8 cellular contexts compared by ENCODE assay signal in genomic region chr14:76644875-76645518, GRCh38.
DNase-seq lines count a peak whose midpoint lies in the region; ATAC-seq, FAIRE-seq and TF ChIP-seq lines count a peak whose summit lies in the region.

No MANE protein-coding gene starts in this region.

- intact Hi-C loops in heart left ventricle (cut with DNase I) (loop anchor here (1.0 to 10.0 kb wide), 5 partner anchors 188 to 930 kb away; no protein-coding TSS in a partner anchor), cardiac septum (cut with DNase I) (loop anchor here (2.0 to 10.0 kb wide), 2 partner anchors 188 to 590 kb away; no protein-coding TSS in a partner anchor), adrenal gland (cut with DNase I) (loop anchor here in 1 of 2 donors (5.0 to 10.0 kb wide), 2 partner anchors 188 to 590 kb away; no protein-coding TSS in a partner anchor), gastrocnemius medialis (cut with DNase I; ENCODE audit: low total_unique reads) (loop anchor here (5.0 kb wide), 1 partner anchor 188 kb away; no protein-coding TSS in a partner anchor)

- peak; percentile 56 for FAIRE-seq in keratinocyte (lab: Jason Lieb, UNC)

- H4K20me1 ChIP-seq in keratinocyte (ENCODE audit: control insufficient read depth, extremely low read depth, insufficient read depth, low read length) = no peaks in the 10 kb centered on the region

- no peaks in the 10 kb centered on the region for H3K79me2 ChIP-seq in keratinocyte (ENCODE audit: control insufficient read depth, insufficient read depth, low read length)

- dilution Hi-C loops in keratinocyte (cut with MboI; ENCODE audit: extremely low pct_ligation_motif_present, low sequenced_read_pairs) = no loop called here

- H3K9me3 ChIP-seq in heart left ventricle = no peaks in the 10 kb centered on the region
- H3K9me3 ChIP-seq in adrenal gland (replicated peaks in 1 of 3) = no peaks in the 10 kb centered on the region
- H3K9me3 ChIP-seq in keratinocyte (ENCODE audit: control insufficient read depth, low read depth, low read length) = no peaks in the 10 kb centered on the region
- H3K9me3 ChIP-seq in gastrocnemius medialis = no peaks in the 10 kb centered on the region

- in situ Hi-C loops in gastrocnemius medialis (cut with MboI; ENCODE audit: low sequenced_read_pairs in 4 of 4) = loop anchor here (10.0 to 25.0 kb wide), 3 partner anchors 190 to 608 kb away; no protein-coding TSS in a partner anchor

- H3K9me1 ChIP-seq in keratinocyte (ENCODE audit: control insufficient read depth, extremely low read depth, insufficient read depth, low read length) = no peaks in the 10 kb centered on the region

- H3K9ac ChIP-seq in keratinocyte (ENCODE audit: control insufficient read depth, extremely low read depth, insufficient read depth, low read length) = no peak overlapping the region

- H3K4me3 ChIP-seq in heart left ventricle (no peak overlapping the region), adrenal gland (no peak overlapping the region), keratinocyte (ENCODE audit: control insufficient read depth in 2 of 3, extremely low read depth in 1 of 3, insufficient read depth in 2 of 3, low read depth in 1 of 3, low read length in 3 of 3) (no peak overlapping the region), gastrocnemius medialis (no peak overlapping the region)

- DNase-seq in heart left ventricle = peak in 3 of 5 donors; percentile 13 to 45 (median 30)
- no peak for DNase-seq in cardiac septum (ENCODE audit: low spot score)
- DNase-seq in NCI-H1092 treated with DMSO at 0.1 percent for 48 hours (lab: John Stamatoyannopoulos, UW) = peak; percentile 30
- DNase-seq in adrenal gland = peak in 4 of 7 donors; percentile 14 to 21 (median 18)
- no peak for DNase-seq in keratinocyte (ENCODE audit: low read depth, low spot score)
- DNase-seq in activated gamma-delta T cell treated with Interleukin-2 at 50 U/mL for 16 hours = no peak
- DNase-seq in gastrocnemius medialis = no peak

- H2AFZ ChIP-seq in keratinocyte (ENCODE audit: control insufficient read depth, low read length) = no peak overlapping the region

- WGBS in heart left ventricle, 4 donors = 18 to 34% (median 26%) methylated on average over 12 of the region's 12 CpGs
- 15 to 24% (median 21%) methylated on average over 10 to 12 of the region's 12 CpGs for WGBS in adrenal gland, 4 donors

- ATAC-seq in heart left ventricle = peak; percentile 37 to 65 (median 60)
- no peak for ATAC-seq in gastrocnemius medialis
- ATAC-seq in HG02610 (IDR thresholded peaks at IDR 0.05; ENCODE audit: unreplicated experiment) = no peak

- peak in 11 of 12 donors; percentile 36 to 66 (median 55) for TF ChIP-seq CTCF in heart left ventricle (IDR thresholded peaks at IDR 0.05)
- TF ChIP-seq CTCF in adrenal gland (IDR thresholded peaks at IDR 0.05) = peak in 4 of 6 experiments; percentile 29 to 40 (median 36)
- TF ChIP-seq CTCF in keratinocyte (optimal IDR thresholded peaks at IDR 0.05 in 1 of 3, IDR thresholded peaks at IDR 0.05 in 1 of 3, conservative IDR thresholded peaks at IDR 0.05 in 1 of 3; ENCODE audit: extremely low read depth in 1 of 3, insufficient read depth in 2 of 3, low read length in 3 of 3) = peak; percentile 78 to 94 (median 78)
- TF ChIP-seq CTCF in gastrocnemius medialis (IDR thresholded peaks at IDR 0.05 in 4 of 5, conservative IDR thresholded peaks at IDR 0.05 in 1 of 5) = peak in 1 of 5 experiments; percentile 17

- H3K27me3 ChIP-seq in heart left ventricle (no peaks in the 10 kb centered on the region), adrenal gland (peaks cover 3% of the 10 kb centered on the region), keratinocyte (ENCODE audit: control insufficient read depth, extremely low read depth, insufficient read depth, low read length) (no peaks in the 10 kb centered on the region), gastrocnemius medialis (no peaks in the 10 kb centered on the region)

- H3K27ac ChIP-seq in heart left ventricle (no peak overlapping the region), adrenal gland (no peak overlapping the region), keratinocyte (ENCODE audit: control insufficient read depth, insufficient read depth, low read length) (no peak overlapping the region), gastrocnemius medialis (no peak overlapping the region)

- H3K4me1 ChIP-seq in heart left ventricle (peaks cover 0 to 6% (median 0%) of the 10 kb centered on the region in 12 donors), adrenal gland (replicated peaks in 1 of 2) (no peaks in the 10 kb centered on the region), keratinocyte (ENCODE audit: control insufficient read depth, extremely low read depth, insufficient read depth, low read length) (no peaks in the 10 kb centered on the region), gastrocnemius medialis (peaks cover 0 to 2% of the 10 kb centered on the region in 2 donors)

- no peak overlapping the region for H3K4me2 ChIP-seq in keratinocyte (ENCODE audit: control insufficient read depth, extremely low read depth, insufficient read depth, low read depth, low read length)

- TF ChIP-seq POLR2A in heart left ventricle (IDR thresholded peaks at IDR 0.05) (no peak), adrenal gland (IDR thresholded peaks at IDR 0.05) (no peak), gastrocnemius medialis (IDR thresholded peaks at IDR 0.05) (no peak)

- H3K36me3 ChIP-seq in heart left ventricle (no peaks in the 10 kb centered on the region), adrenal gland (replicated peaks in 1 of 2) (no peaks in the 10 kb centered on the region), keratinocyte (ENCODE audit: control insufficient read depth in 2 of 2, extremely low read depth in 1 of 2, insufficient read depth in 2 of 2, low read length in 2 of 2) (no peaks in the 10 kb centered on the region), gastrocnemius medialis (no peaks in the 10 kb centered on the region)

Comparison
In these comparisons a context has a peak if more than half of its experiments do, and no peak if none do; other contexts are left out.
1. DNase-seq: peak in heart left ventricle (3 of 5), NCI-H1092 treated with DMSO at 0.1 percent for 48 hours (single experiment) and adrenal gland (4 of 7); none in cardiac septum (single experiment), keratinocyte (single experiment), activated gamma-delta T cell treated with Interleukin-2 at 50 U/mL for 16 hours (single experiment) and gastrocnemius medialis (0 of 2).
2. ATAC-seq: peak in heart left ventricle (4 of 4); none in gastrocnemius medialis (0 of 2) and HG02610 (single experiment).